19 cellular contexts compared by ENCODE assay signal in the genomic region with DNA sequence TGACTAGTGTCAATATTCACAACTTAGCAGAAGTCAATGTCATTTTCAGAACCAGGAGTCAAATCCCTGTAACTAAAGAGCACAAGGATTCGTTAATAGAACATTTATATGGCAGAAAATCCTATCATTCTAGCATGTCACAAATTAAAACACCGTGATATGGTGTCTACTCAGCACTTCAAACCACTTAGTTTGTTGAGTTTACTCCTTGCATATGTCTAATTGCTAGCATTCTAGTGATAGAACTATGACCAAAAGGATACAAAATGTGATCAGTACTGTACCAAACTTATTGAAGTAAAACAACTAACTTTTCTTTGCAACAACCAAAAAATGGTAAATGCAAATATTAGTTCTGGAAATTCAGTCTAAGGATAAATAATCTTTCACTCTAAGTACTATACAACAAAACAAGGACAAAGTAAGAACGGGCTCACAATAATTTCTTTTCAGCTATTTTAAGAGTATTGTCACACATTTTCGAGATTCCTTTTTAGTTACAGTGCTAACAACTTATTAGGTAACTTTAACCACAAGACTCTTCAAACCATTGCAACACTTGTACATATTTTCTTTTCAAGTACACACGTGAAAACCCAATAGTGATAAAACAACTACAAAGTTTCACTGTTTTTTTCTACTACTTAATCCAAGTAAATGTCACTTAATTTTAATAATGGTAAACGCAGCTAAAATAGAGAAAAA.
DNase-seq lines count a peak whose midpoint lies in the region; FAIRE-seq and TF ChIP-seq lines count a peak whose summit lies in the region.
"Had no signal": no experiment of that assay in that cellular context is flagged by ENCODE, and none has a peak within 500 bp of the region (broad histone marks: within the 10 kb centered on the region; RNA-seq: fewer than 3 reads in every experiment).

No MANE protein-coding gene starts in this region.

- 0 out of 2 replicates have a peak overlapping the region, but pooled peaks have one; percentile 8 for H3K4me2 ChIP-seq in OCI-LY7 (ENCODE audit: low read length)
- H3K4me2 ChIP-seq: BLaER1, SK-N-SH had no signal

- H3K36me3 ChIP-seq in OCI-LY7 (ENCODE audit: insufficient read depth, low read length): no peaks in the 10 kb centered on the region
- H3K36me3 ChIP-seq in bronchial epithelial cell (ENCODE audit: control insufficient read depth, insufficient read depth, low read length): no peaks in the 10 kb centered on the region
- H3K36me3 ChIP-seq in Caco-2 (ENCODE audit: control insufficient read depth, insufficient read depth, low read length): no peaks in the 10 kb centered on the region
- H3K36me3 ChIP-seq: BLaER1, tibial artery had no signal

- H3K27ac ChIP-seq in OCI-LY7 (ENCODE audit: low read depth, low read length, poor library complexity, severe bottlenecking): no peak overlapping the region
- H3K27ac ChIP-seq: BLaER1, parathyroid adenoma, tibial artery had no signal

- H3K4me3 ChIP-seq in OCI-LY7 (ENCODE audit: low read depth, low read length, poor library complexity, severe bottlenecking) (no peak overlapping the region), bronchial epithelial cell (ENCODE audit: low read depth, low read length) (no peak overlapping the region), retinal pigment epithelial cell (ENCODE audit: low read length) (no peak overlapping the region), Caco-2 (ENCODE audit: low read depth, low read length) (no peak overlapping the region)
- H3K4me3 ChIP-seq: BLaER1, tibial artery had no signal

- BruUV-seq in OCI-LY7 (replicated peaks; lab: Mats Ljungman, UMichigan) (no TSS peak), Caco-2 (replicated peaks; lab: Mats Ljungman, UMichigan) (no TSS peak)

- FAIRE-seq in bronchial epithelial cell (lab: Jason Lieb, UNC): no peak
- FAIRE-seq: endometrium, frontal cortex had no signal

- H3K9me3 ChIP-seq in OCI-LY7 (ENCODE audit: low read length): no peaks in the 10 kb centered on the region
- no peaks in the 10 kb centered on the region for H3K9me3 ChIP-seq in Caco-2
- H3K9me3 ChIP-seq: BLaER1, SK-N-SH, tibial artery had no signal

- H3K4me3 Mint-ChIP-seq in Caco-2 (ENCODE audit: unreplicated experiment): no peak overlapping the region
- H3K4me3 Mint-ChIP-seq: activated CD4-positive, alpha-beta memory T cell treated with anti-CD3 and anti-CD28 coated beads for 36 hours; activated T-cell treated with anti-CD3 and anti-CD28 coated beads, Interleukin-2, amount 50 U/mL, for 72 hours; naive thymus-derived CD4-positive, alpha-beta T cell; stimulated activated effector memory CD8-positive, alpha-beta T cell treated with anti-CD3 and anti-CD28 coated beads, Interleukin-12 subunit alpha, Interleukin-12 subunit beta, amount 100 ng/mL, for 72 hours had no signal

- H3K27me3 Mint-ChIP-seq in Caco-2 (ENCODE audit: insufficient read depth, unreplicated experiment): no peaks in the 10 kb centered on the region
- H3K27me3 Mint-ChIP-seq: activated CD4-positive, alpha-beta memory T cell treated with anti-CD3 and anti-CD28 coated beads for 36 hours; naive thymus-derived CD4-positive, alpha-beta T cell had no signal

- H3K36me3 Mint-ChIP-seq in Caco-2 (ENCODE audit: insufficient read depth, unreplicated experiment): no peaks in the 10 kb centered on the region
- H3K36me3 Mint-ChIP-seq: activated CD4-positive, alpha-beta memory T cell treated with anti-CD3 and anti-CD28 coated beads for 36 hours; naive thymus-derived CD4-positive, alpha-beta T cell; stimulated activated effector memory CD8-positive, alpha-beta T cell treated with anti-CD3 and anti-CD28 coated beads, Interleukin-12 subunit alpha, Interleukin-12 subunit beta, amount 100 ng/mL, for 72 hours had no signal

- TF ChIP-seq CTCF in OCI-LY7 (conservative IDR thresholded peaks at IDR 0.05; ENCODE audit: low read length): no peak
- no peak for TF ChIP-seq CTCF in bronchial epithelial cell (IDR thresholded peaks at IDR 0.05; ENCODE audit: insufficient read depth, low read length, severe bottlenecking)
- no peak for TF ChIP-seq CTCF in retinal pigment epithelial cell (conservative IDR thresholded peaks at IDR 0.05; ENCODE audit: low read depth, low read length)
- TF ChIP-seq CTCF in Caco-2 (IDR thresholded peaks at IDR 0.05; ENCODE audit: insufficient read depth in 1 of 2, low read depth in 1 of 2, low read length in 1 of 2, severe bottlenecking in 1 of 2, unreplicated experiment in 1 of 2): no peak

- peaks cover 12% of the 10 kb centered on the region for H3K9me3 Mint-ChIP-seq in Caco-2 (ENCODE audit: unreplicated experiment)

- intact Hi-C loops in OCI-LY7 (cut with micrococcal nuclease; ENCODE audit: unreplicated experiment) (no loop called here), Caco-2 (cut with micrococcal nuclease; ENCODE audit: unreplicated experiment) (no loop called here), posterior cingulate gyrus (cut with DNase I) (no loop called here)

- no peaks in the 10 kb centered on the region for H3K9me2 ChIP-seq in OCI-LY7 (ENCODE audit: insufficient read depth, low read length)
- H3K9me2 ChIP-seq: SK-N-SH had no signal

- H3K27ac Mint-ChIP-seq in Caco-2 (ENCODE audit: unreplicated experiment): no peak overlapping the region
- H3K27ac Mint-ChIP-seq: activated CD4-positive, alpha-beta memory T cell treated with anti-CD3 and anti-CD28 coated beads for 36 hours; activated T-cell treated with anti-CD3 and anti-CD28 coated beads, Interleukin-2, amount 50 U/mL, for 72 hours; naive thymus-derived CD4-positive, alpha-beta T cell; stimulated activated effector memory CD8-positive, alpha-beta T cell treated with anti-CD3 and anti-CD28 coated beads, Interleukin-12 subunit alpha, Interleukin-12 subunit beta, amount 100 ng/mL, for 72 hours had no signal

- H4K20me1 ChIP-seq in OCI-LY7 (ENCODE audit: insufficient read depth, low read length): no peaks in the 10 kb centered on the region
- H4K20me1 ChIP-seq: BLaER1 had no signal

- H3K27me3 ChIP-seq in bronchial epithelial cell (ENCODE audit: control insufficient read depth, insufficient read depth, low read length) (no peaks in the 10 kb centered on the region), Caco-2 (replicated peaks; ENCODE audit: control insufficient read depth, insufficient read depth, low read length) (no peaks in the 10 kb centered on the region)
- H3K27me3 ChIP-seq: BLaER1, tibial artery had no signal

- H3K79me2 ChIP-seq in OCI-LY7 (ENCODE audit: insufficient read depth, low read depth, low read length): no peaks in the 10 kb centered on the region
- H3K79me2 ChIP-seq: parathyroid adenoma had no signal

- DNase-seq in HT1080 (ENCODE audit: low read depth): peak; percentile 54
- no peak for DNase-seq in OCI-LY7 (ENCODE audit: low spot score)
- peak; percentile 83 for DNase-seq in bronchial epithelial cell (ENCODE audit: low read depth)
- DNase-seq in retinal pigment epithelial cell (ENCODE audit: low read depth): peak; percentile 36
- no peak for DNase-seq in COLO829 (ENCODE audit: low spot score)
- DNase-seq in Caco-2: no peak
- no peak for DNase-seq in T1000 (lab: John Stamatoyannopoulos, UW)
- no peak for DNase-seq in posterior cingulate gyrus
- DNase-seq: activated CD4-positive, alpha-beta memory T cell treated with anti-CD3 and anti-CD28 coated beads for 36 hours; activated T-cell treated with anti-CD3 and anti-CD28 coated beads, Interleukin-2, amount 50 U/mL, for 72 hours; left ventricle myocardium superior; naive thymus-derived CD4-positive, alpha-beta T cell; SK-N-SH; tibial artery had no signal

- CTCF ChIA-PET in OCI-LY7 (lab: Charles Lee; ENCODE audit: unreplicated experiment) (no interaction called here), Caco-2 (lab: Charles Lee) (no interaction called here)

- H3K4me1 Mint-ChIP-seq in Caco-2 (ENCODE audit: low read depth, unreplicated experiment): no peaks in the 10 kb centered on the region
- H3K4me1 Mint-ChIP-seq: naive thymus-derived CD4-positive, alpha-beta T cell; stimulated activated effector memory CD8-positive, alpha-beta T cell treated with anti-CD3 and anti-CD28 coated beads, Interleukin-12 subunit alpha, Interleukin-12 subunit beta, amount 100 ng/mL, for 72 hours had no signal

- H3K4me1 ChIP-seq in OCI-LY7 (ENCODE audit: insufficient read depth, low read length, poor library complexity, severe bottlenecking) (peaks cover 27% of the 10 kb centered on the region), Caco-2 (0 out of 2 replicates have a peak, but pooled peaks cover 4% of the 10 kb centered on the region)
- H3K4me1 ChIP-seq: parathyroid adenoma, tibial artery had no signal

- POLR2A ChIA-PET in OCI-LY7 (lab: Charles Lee) (interaction anchor here (0.6 kb wide), 1 partner anchor 851 kb away, joined by 3 read pairs; no protein-coding TSS in a partner anchor), Caco-2 (lab: Charles Lee) (no interaction called here)

- H2AFZ ChIP-seq in OCI-LY7 (ENCODE audit: low read length): no peak overlapping the region
- H2AFZ ChIP-seq: parathyroid adenoma had no signal

Comparison
In these comparisons a context has a peak if more than half of its experiments do, and no peak if none do; other contexts are left out.
1. DNase-seq: peak in HT1080 (single experiment), bronchial epithelial cell (single experiment) and retinal pigment epithelial cell (single experiment); none in OCI-LY7 (single experiment), COLO829 (single experiment), Caco-2 (0 of 2), T1000 (single experiment) and posterior cingulate gyrus (0 of 10).